ENCODE assay signal across 10 cellular contexts in the genomic region with DNA sequence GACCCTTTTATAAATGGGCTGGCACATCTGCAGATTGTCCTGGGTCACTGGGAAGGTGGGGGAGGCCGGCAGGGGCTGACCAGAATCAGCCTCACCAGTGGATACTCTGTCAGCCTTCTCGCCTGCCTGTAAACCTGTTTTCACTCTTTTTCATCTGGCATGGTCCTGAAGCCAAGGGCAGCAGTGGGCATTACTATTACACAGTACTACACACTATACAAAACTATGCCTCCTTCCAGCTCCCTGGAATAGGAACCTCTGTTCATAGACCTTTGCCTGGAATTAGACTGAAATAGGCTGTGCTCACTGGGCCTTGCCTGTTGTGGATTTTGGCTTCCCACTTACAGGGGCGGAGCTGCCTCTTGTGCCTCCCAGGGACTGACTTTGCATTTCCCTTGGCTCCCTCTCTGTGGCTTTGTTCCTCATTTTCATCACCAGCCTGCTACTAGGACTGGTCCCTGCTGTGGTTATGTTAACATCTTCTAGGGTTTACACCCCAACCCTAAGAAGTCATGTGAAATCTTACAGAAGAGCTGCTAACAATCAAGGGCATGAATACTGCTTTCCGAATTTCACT.
DNase-seq lines count a peak whose midpoint lies in the region; ATAC-seq and TF ChIP-seq lines count a peak whose summit lies in the region.
"Had no signal": no experiment of that assay in that cellular context is flagged by ENCODE, and none has a peak within 500 bp of the region (broad histone marks: within the 10 kb centered on the region; RNA-seq: fewer than 3 reads in every experiment).

No MANE protein-coding gene starts in this region.

- no TSS peak for BruUV-seq in Calu3 (replicated peaks; lab: Mats Ljungman, UMichigan)

- peaks cover 31% of the 10 kb centered on the region for H3K4me1 ChIP-seq in osteoblast (ENCODE audit: insufficient read depth, low read length)

- H3K27me3 Mint-ChIP-seq in Calu3 (ENCODE audit: unreplicated experiment), result no peaks in the 10 kb centered on the region

- TF ChIP-seq CTCF in Calu3 (IDR thresholded peaks at IDR 0.05; ENCODE audit: unreplicated experiment), result no peak
- no peak for TF ChIP-seq CTCF in fibroblast of the aortic adventitia (IDR thresholded peaks at IDR 0.05; ENCODE audit: insufficient read depth, low read length)
- TF ChIP-seq CTCF in osteoblast (IDR thresholded peaks at IDR 0.05; ENCODE audit: extremely low read depth, low read depth, low read length), result no peak

- peak overlapping the region; percentile 61 for H3K27ac ChIP-seq in osteoblast (ENCODE audit: low read depth, low read length)

- H2AFZ ChIP-seq in osteoblast (ENCODE audit: low read length), result no peak overlapping the region

- CTCF ChIA-PET in Calu3 (lab: Charles Lee), result no interaction called here

- peaks cover 98% of the 10 kb centered on the region for H3K79me2 ChIP-seq in osteoblast (ENCODE audit: insufficient read depth, low read length)

- peaks cover 87% of the 10 kb centered on the region for H3K36me3 Mint-ChIP-seq in Calu3 (ENCODE audit: insufficient read depth, unreplicated experiment)

- peak overlapping the region; percentile 6 for H3K4me2 ChIP-seq in osteoblast (ENCODE audit: insufficient read depth, low read length)

- no peaks in the 10 kb centered on the region for H3K9me3 ChIP-seq in osteoblast (ENCODE audit: low read depth, low read length)

- H3K36me3 ChIP-seq in osteoblast (ENCODE audit: insufficient read depth, low read length), result peaks cover 10% of the 10 kb centered on the region

- H3K9me3 Mint-ChIP-seq in Calu3 (ENCODE audit: low read depth, unreplicated experiment), result peaks cover 3% of the 10 kb centered on the region

- ATAC-seq in HG03442 (IDR thresholded peaks at IDR 0.05; ENCODE audit: unreplicated experiment) (no peak), HG02678 (IDR thresholded peaks at IDR 0.05; ENCODE audit: unreplicated experiment) (no peak)

- H3K4me3 Mint-ChIP-seq in Calu3 (ENCODE audit: low read depth, unreplicated experiment), result no peak overlapping the region

- H3K27ac Mint-ChIP-seq in Calu3 (ENCODE audit: unreplicated experiment), result peak overlapping the region; percentile 72

- peaks cover 64% of the 10 kb centered on the region for H4K20me1 ChIP-seq in osteoblast (ENCODE audit: insufficient read depth, low read length)

- DNase-seq in Calu3, result no peak
- peak; percentile 87 for DNase-seq in SIG-M5 treated with dmso at 0.1 percent for 504 hours (lab: John Stamatoyannopoulos, UW; ENCODE audit: unreplicated experiment)
- DNase-seq in fibroblast of the aortic adventitia (ENCODE audit: low read depth), result peak; percentile 81
- no peak for DNase-seq in osteoblast (ENCODE audit: insufficient read length, low spot score, missing footprints)
- DNase-seq in stimulated activated CD4-positive, alpha-beta T cell treated with anti-CD3 and anti-CD28 coated beads, Interleukin-4, amount 100 ng/mL, for 4 hours, result no peak
- DNase-seq in activated CD4-positive, alpha-beta T cell treated with anti-CD3 and anti-CD28 coated beads, Interleukin-2, amount 50 U/mL, for 4 hours, result no peak
- DNase-seq: activated CD4-positive, alpha-beta T cell treated with anti-CD3 and anti-CD28 coated beads for 1 hour; NCI-H2171 had no signal

- intact Hi-C loops in Calu3 (cut with micrococcal nuclease; ENCODE audit: unreplicated experiment), result no loop called here

- no peaks in the 10 kb centered on the region for H3K27me3 ChIP-seq in osteoblast (ENCODE audit: insufficient read depth, low read length)

- H3K4me1 Mint-ChIP-seq in Calu3 (ENCODE audit: low read depth, unreplicated experiment), result peaks cover 87% of the 10 kb centered on the region

- H3K4me3 ChIP-seq in fibroblast of the aortic adventitia (ENCODE audit: low read depth, low read length) (no peak overlapping the region), osteoblast (ENCODE audit: insufficient read depth, low read length) (no peak overlapping the region)

Comparison
In these comparisons a context has a peak if more than half of its experiments do, and no peak if none do; other contexts are left out.
1. DNase-seq: peak in SIG-M5 treated with dmso at 0.1 percent for 504 hours (single experiment) and fibroblast of the aortic adventitia (single experiment); none in Calu3 (single experiment), osteoblast (single experiment), stimulated activated CD4-positive, alpha-beta T cell treated with anti-CD3 and anti-CD28 coated beads, Interleukin-4, amount 100 ng/mL, for 4 hours (0 of 2) and activated CD4-positive, alpha-beta T cell treated with anti-CD3 and anti-CD28 coated beads, Interleukin-2, amount 50 U/mL, for 4 hours (0 of 2).